ENCODE assay signal across 16 cellular contexts in genomic region chr1:86067626-86068025, GRCh38.
"Had no signal": no experiment of that assay in that cellular context is flagged by ENCODE, and none has a peak within 500 bp of the region (broad histone marks: within the 10 kb centered on the region; RNA-seq: fewer than 3 reads in every experiment).

No MANE protein-coding gene starts in this region.

- H3K27me3 ChIP-seq: neural progenitor cell, tibial artery had no signal

- H3K27ac ChIP-seq: neural progenitor cell, parathyroid adenoma, skin epidermis, tibial artery, WERI-Rb-1 had no signal

- H3K4me1 ChIP-seq: parathyroid adenoma, tibial artery had no signal

- ATAC-seq: left colon, T-helper 17 cell had no signal

- H3K4me3 ChIP-seq: neural progenitor cell, skin epidermis, tibial artery had no signal

- H3K36me3 ChIP-seq: neural progenitor cell, tibial artery, WERI-Rb-1 had no signal

- DNase-seq: activated CD4-positive, alpha-beta T cell treated with anti-CD3 and anti-CD28 coated beads, Interleukin-2, amount 50 U/mL, for 48 hours; activated naive CD4-positive, alpha-beta T cell treated with anti-CD3 and anti-CD28 coated beads, Interleukin-2, amount 10 ng/mL, durations not matched to agents 7 days and 5 days; endodermal cell; erythroblast; left colon; midbrain; retina; stimulated activated CD4-positive, alpha-beta T cell treated with anti-CD3 and anti-CD28 coated beads, Interleukin-4, amount 100 ng/mL, for 24 hours; stimulated activated naive CD4-positive, alpha-beta T cell; T-helper 17 cell; tibial artery; WERI-Rb-1 had no signal

- H3K9me3 ChIP-seq: tibial artery had no signal

- FAIRE-seq: urothelium cell line had no signal

- H3K9ac ChIP-seq: neural progenitor cell, parathyroid adenoma had no signal
